In the genomic region with DNA sequence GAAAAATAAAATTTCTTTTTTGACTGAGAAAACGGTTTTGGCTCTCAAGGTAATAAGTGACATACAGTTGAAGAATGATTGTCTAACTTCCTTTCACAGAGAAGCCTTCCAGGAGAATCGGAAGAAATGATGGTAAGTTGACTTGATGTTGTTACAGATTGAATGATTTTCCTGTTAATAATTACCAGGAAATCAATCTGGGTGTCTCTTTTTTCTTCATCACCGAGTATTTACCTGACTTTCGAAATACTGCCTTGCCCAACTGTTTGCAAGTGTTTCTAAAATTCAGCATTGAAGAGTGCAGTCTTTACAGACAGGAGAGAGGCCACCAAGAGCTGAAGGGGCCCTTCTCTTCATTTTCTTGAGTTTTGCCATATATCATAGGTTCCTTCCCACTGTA, we compare ENCODE assay signal across 1 cellular context.
A peak's percentile ranks its signal among the peaks of the same experiment; 100 is the strongest.
TF ChIP-seq lines count a peak whose summit lies in the region.

No MANE protein-coding gene starts in this region.

TF ChIP-seq in HepG2, 621 proteins besides CTCF, POLR2A, EP300 and RAD21 (continued from another document and continues in another):
- no peak for TF ChIP-seq ZNF234 (CRISPR knock-in tag; conservative IDR thresholded peaks at IDR 0.05)
- no peak for TF ChIP-seq JUN (CRISPR knock-in tag; IDR thresholded peaks at IDR 0.05)
- TF ChIP-seq ZNF274 (CRISPR knock-in tag; IDR thresholded peaks at IDR 0.05): no peak
- TF ChIP-seq ZZZ3 (CRISPR knock-in tag; IDR thresholded peaks at IDR 0.05; ENCODE audit: borderline replicate concordance): no peak
- TF ChIP-seq, protein P1, sequence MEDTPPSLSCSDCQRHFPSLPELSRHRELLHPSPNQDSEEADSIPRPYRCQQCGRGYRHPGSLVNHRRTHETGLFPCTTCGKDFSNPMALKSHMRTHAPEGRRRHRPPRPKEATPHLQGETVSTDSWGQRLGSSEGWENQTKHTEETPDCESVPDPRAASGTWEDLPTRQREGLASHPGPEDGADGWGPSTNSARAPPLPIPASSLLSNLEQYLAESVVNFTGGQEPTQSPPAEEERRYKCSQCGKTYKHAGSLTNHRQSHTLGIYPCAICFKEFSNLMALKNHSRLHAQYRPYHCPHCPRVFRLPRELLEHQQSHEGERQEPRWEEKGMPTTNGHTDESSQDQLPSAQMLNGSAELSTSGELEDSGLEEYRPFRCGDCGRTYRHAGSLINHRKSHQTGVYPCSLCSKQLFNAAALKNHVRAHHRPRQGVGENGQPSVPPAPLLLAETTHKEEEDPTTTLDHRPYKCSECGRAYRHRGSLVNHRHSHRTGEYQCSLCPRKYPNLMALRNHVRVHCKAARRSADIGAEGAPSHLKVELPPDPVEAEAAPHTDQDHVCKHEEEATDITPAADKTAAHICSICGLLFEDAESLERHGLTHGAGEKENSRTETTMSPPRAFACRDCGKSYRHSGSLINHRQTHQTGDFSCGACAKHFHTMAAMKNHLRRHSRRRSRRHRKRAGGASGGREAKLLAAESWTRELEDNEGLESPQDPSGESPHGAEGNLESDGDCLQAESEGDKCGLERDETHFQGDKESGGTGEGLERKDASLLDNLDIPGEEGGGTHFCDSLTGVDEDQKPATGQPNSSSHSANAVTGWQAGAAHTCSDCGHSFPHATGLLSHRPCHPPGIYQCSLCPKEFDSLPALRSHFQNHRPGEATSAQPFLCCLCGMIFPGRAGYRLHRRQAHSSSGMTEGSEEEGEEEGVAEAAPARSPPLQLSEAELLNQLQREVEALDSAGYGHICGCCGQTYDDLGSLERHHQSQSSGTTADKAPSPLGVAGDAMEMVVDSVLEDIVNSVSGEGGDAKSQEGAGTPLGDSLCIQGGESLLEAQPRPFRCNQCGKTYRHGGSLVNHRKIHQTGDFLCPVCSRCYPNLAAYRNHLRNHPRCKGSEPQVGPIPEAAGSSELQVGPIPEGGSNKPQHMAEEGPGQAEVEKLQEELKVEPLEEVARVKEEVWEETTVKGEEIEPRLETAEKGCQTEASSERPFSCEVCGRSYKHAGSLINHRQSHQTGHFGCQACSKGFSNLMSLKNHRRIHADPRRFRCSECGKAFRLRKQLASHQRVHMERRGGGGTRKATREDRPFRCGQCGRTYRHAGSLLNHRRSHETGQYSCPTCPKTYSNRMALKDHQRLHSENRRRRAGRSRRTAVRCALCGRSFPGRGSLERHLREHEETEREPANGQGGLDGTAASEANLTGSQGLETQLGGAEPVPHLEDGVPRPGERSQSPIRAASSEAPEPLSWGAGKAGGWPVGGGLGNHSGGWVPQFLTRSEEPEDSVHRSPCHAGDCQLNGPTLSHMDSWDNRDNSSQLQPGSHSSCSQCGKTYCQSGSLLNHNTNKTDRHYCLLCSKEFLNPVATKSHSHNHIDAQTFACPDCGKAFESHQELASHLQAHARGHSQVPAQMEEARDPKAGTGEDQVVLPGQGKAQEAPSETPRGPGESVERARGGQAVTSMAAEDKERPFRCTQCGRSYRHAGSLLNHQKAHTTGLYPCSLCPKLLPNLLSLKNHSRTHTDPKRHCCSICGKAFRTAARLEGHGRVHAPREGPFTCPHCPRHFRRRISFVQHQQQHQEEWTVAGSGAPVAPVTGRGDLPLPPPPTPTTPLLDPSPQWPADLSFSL (CRISPR knock-in tag; IDR thresholded peaks at IDR 0.05): no peak
- TF ChIP-seq ZNF335 (CRISPR knock-in tag; IDR thresholded peaks at IDR 0.05): no peak
- TF ChIP-seq ZNF296 (CRISPR knock-in tag; conservative IDR thresholded peaks at IDR 0.05): no peak
- TF ChIP-seq CAMTA2 (CRISPR knock-in tag; IDR thresholded peaks at IDR 0.05; ENCODE audit: borderline replicate concordance): no peak
- TF ChIP-seq, protein P2, sequence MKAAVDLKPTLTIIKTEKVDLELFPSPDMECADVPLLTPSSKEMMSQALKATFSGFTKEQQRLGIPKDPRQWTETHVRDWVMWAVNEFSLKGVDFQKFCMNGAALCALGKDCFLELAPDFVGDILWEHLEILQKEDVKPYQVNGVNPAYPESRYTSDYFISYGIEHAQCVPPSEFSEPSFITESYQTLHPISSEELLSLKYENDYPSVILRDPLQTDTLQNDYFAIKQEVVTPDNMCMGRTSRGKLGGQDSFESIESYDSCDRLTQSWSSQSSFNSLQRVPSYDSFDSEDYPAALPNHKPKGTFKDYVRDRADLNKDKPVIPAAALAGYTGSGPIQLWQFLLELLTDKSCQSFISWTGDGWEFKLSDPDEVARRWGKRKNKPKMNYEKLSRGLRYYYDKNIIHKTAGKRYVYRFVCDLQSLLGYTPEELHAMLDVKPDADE (CRISPR knock-in tag; IDR thresholded peaks at IDR 0.05): no peak
- TF ChIP-seq, protein P3, sequence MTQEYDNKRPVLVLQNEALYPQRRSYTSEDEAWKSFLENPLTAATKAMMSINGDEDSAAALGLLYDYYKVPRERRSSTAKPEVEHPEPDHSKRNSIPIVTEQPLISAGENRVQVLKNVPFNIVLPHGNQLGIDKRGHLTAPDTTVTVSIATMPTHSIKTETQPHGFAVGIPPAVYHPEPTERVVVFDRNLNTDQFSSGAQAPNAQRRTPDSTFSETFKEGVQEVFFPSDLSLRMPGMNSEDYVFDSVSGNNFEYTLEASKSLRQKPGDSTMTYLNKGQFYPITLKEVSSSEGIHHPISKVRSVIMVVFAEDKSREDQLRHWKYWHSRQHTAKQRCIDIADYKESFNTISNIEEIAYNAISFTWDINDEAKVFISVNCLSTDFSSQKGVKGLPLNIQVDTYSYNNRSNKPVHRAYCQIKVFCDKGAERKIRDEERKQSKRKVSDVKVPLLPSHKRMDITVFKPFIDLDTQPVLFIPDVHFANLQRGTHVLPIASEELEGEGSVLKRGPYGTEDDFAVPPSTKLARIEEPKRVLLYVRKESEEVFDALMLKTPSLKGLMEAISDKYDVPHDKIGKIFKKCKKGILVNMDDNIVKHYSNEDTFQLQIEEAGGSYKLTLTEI (CRISPR knock-in tag; conservative IDR thresholded peaks at IDR 0.05): no peak
- no peak for TF ChIP-seq NRL (CRISPR knock-in tag; IDR thresholded peaks at IDR 0.05; ENCODE audit: borderline replicate concordance)
- TF ChIP-seq NFIB (CRISPR knock-in tag; IDR thresholded peaks at IDR 0.05; ENCODE audit: borderline replicate concordance): no peak
- TF ChIP-seq, protein P4, sequence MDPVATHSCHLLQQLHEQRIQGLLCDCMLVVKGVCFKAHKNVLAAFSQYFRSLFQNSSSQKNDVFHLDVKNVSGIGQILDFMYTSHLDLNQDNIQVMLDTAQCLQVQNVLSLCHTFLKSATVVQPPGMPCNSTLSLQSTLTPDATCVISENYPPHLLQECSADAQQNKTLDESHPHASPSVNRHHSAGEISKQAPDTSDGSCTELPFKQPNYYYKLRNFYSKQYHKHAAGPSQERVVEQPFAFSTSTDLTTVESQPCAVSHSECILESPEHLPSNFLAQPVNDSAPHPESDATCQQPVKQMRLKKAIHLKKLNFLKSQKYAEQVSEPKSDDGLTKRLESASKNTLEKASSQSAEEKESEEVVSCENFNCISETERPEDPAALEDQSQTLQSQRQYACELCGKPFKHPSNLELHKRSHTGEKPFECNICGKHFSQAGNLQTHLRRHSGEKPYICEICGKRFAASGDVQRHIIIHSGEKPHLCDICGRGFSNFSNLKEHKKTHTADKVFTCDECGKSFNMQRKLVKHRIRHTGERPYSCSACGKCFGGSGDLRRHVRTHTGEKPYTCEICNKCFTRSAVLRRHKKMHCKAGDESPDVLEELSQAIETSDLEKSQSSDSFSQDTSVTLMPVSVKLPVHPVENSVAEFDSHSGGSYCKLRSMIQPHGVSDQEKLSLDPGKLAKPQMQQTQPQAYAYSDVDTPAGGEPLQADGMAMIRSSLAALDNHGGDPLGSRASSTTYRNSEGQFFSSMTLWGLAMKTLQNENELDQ (CRISPR knock-in tag; IDR thresholded peaks at IDR 0.05; ENCODE audit: borderline replicate concordance): no peak
- no peak; the same call in 1 of the 2 replicates for TF ChIP-seq ZNF761 (CRISPR knock-in tag; conservative IDR thresholded peaks at IDR 0.05)
- no peak for TF ChIP-seq ZNF772 (CRISPR knock-in tag; IDR thresholded peaks at IDR 0.05)
- TF ChIP-seq RBM22 (optimal IDR thresholded peaks at IDR 0.05; ENCODE audit: low read length): no peak
- no peak for TF ChIP-seq ATF7-NPFF (CRISPR knock-in tag; IDR thresholded peaks at IDR 0.05; ENCODE audit: low read depth)
- TF ChIP-seq, protein P5, sequence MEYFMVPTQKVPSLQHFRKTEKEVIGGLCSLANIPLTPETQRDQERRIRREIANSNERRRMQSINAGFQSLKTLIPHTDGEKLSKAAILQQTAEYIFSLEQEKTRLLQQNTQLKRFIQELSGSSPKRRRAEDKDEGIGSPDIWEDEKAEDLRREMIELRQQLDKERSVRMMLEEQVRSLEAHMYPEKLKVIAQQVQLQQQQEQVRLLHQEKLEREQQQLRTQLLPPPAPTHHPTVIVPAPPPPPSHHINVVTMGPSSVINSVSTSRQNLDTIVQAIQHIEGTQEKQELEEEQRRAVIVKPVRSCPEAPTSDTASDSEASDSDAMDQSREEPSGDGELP (IDR thresholded peaks at IDR 0.05; ENCODE audit: borderline replicate concordance, low read depth): no peak
- TF ChIP-seq CHCHD3 (CRISPR knock-in tag; IDR thresholded peaks at IDR 0.05): no peak
- peak; percentile 21; the same call in 1 of the 2 replicates for TF ChIP-seq ZMYM4 (CRISPR knock-in tag; IDR thresholded peaks at IDR 0.05)
- TF ChIP-seq, protein P6, sequence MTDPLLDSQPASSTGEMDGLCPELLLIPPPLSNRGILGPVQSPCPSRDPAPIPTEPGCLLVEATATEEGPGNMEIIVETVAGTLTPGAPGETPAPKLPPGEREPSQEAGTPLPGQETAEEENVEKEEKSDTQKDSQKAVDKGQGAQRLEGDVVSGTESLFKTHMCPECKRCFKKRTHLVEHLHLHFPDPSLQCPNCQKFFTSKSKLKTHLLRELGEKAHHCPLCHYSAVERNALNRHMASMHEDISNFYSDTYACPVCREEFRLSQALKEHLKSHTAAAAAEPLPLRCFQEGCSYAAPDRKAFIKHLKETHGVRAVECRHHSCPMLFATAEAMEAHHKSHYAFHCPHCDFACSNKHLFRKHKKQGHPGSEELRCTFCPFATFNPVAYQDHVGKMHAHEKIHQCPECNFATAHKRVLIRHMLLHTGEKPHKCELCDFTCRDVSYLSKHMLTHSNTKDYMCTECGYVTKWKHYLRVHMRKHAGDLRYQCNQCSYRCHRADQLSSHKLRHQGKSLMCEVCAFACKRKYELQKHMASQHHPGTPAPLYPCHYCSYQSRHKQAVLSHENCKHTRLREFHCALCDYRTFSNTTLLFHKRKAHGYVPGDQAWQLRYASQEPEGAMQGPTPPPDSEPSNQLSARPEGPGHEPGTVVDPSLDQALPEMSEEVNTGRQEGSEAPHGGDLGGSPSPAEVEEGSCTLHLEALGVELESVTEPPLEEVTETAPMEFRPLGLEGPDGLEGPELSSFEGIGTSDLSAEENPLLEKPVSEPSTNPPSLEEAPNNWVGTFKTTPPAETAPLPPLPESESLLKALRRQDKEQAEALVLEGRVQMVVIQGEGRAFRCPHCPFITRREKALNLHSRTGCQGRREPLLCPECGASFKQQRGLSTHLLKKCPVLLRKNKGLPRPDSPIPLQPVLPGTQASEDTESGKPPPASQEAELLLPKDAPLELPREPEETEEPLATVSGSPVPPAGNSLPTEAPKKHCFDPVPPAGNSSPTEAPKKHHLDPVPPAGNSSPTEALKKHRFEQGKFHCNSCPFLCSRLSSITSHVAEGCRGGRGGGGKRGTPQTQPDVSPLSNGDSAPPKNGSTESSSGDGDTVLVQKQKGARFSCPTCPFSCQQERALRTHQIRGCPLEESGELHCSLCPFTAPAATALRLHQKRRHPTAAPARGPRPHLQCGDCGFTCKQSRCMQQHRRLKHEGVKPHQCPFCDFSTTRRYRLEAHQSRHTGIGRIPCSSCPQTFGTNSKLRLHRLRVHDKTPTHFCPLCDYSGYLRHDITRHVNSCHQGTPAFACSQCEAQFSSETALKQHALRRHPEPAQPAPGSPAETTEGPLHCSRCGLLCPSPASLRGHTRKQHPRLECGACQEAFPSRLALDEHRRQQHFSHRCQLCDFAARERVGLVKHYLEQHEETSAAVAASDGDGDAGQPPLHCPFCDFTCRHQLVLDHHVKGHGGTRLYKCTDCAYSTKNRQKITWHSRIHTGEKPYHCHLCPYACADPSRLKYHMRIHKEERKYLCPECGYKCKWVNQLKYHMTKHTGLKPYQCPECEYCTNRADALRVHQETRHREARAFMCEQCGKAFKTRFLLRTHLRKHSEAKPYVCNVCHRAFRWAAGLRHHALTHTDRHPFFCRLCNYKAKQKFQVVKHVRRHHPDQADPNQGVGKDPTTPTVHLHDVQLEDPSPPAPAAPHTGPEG (CRISPR knock-in tag; IDR thresholded peaks at IDR 0.05): no peak
- peak; percentile 57; the same call in 1 of the 2 replicates for TF ChIP-seq ZNF878 (CRISPR knock-in tag; IDR thresholded peaks at IDR 0.05)
- TF ChIP-seq FOXJ3 (CRISPR knock-in tag; IDR thresholded peaks at IDR 0.05; ENCODE audit: borderline replicate concordance): peak; percentile 98
- no peak for TF ChIP-seq NAIF1 (CRISPR knock-in tag; IDR thresholded peaks at IDR 0.05; ENCODE audit: borderline replicate concordance)
- TF ChIP-seq SAP130 (CRISPR knock-in tag; IDR thresholded peaks at IDR 0.05; ENCODE audit: low read depth): peak; percentile 72
- TF ChIP-seq FOXA3 (CRISPR knock-in tag; IDR thresholded peaks at IDR 0.05): peak; percentile 97
- TF ChIP-seq ZFX (CRISPR knock-in tag; IDR thresholded peaks at IDR 0.05; ENCODE audit: low read depth): no peak
- TF ChIP-seq, protein P7, sequence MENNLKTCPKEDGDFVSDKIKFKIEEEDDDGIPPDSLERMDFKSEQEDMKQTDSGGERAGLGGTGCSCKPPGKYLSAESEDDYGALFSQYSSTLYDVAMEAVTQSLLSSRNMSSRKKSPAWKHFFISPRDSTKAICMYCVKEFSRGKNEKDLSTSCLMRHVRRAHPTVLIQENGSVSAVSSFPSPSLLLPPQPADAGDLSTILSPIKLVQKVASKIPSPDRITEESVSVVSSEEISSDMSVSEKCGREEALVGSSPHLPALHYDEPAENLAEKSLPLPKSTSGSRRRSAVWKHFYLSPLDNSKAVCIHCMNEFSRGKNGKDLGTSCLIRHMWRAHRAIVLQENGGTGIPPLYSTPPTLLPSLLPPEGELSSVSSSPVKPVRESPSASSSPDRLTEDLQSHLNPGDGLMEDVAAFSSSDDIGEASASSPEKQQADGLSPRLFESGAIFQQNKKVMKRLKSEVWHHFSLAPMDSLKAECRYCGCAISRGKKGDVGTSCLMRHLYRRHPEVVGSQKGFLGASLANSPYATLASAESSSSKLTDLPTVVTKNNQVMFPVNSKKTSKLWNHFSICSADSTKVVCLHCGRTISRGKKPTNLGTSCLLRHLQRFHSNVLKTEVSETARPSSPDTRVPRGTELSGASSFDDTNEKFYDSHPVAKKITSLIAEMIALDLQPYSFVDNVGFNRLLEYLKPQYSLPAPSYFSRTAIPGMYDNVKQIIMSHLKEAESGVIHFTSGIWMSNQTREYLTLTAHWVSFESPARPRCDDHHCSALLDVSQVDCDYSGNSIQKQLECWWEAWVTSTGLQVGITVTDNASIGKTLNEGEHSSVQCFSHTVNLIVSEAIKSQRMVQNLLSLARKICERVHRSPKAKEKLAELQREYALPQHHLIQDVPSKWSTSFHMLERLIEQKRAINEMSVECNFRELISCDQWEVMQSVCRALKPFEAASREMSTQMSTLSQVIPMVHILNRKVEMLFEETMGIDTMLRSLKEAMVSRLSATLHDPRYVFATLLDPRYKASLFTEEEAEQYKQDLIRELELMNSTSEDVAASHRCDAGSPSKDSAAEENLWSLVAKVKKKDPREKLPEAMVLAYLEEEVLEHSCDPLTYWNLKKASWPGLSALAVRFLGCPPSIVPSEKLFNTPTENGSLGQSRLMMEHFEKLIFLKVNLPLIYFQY (CRISPR knock-in tag; IDR thresholded peaks at IDR 0.05; ENCODE audit: borderline replicate concordance): no peak
- no peak for TF ChIP-seq HIVEP1 (CRISPR knock-in tag; IDR thresholded peaks at IDR 0.05)
- TF ChIP-seq SNAI1 (CRISPR knock-in tag; IDR thresholded peaks at IDR 0.05; ENCODE audit: borderline replicate concordance): no peak
- TF ChIP-seq MXD4 (CRISPR knock-in tag; IDR thresholded peaks at IDR 0.05): no peak
- TF ChIP-seq HDAC2 (CRISPR knock-in tag; IDR thresholded peaks at IDR 0.05): peak; percentile 84; the same call in 1 of the 2 replicates
- TF ChIP-seq HES4 (CRISPR knock-in tag; IDR thresholded peaks at IDR 0.05; ENCODE audit: borderline replicate concordance): no peak
- no peak for TF ChIP-seq MZF1 (CRISPR knock-in tag; IDR thresholded peaks at IDR 0.05; ENCODE audit: borderline replicate concordance)
- no peak for TF ChIP-seq NFYB (CRISPR knock-in tag; IDR thresholded peaks at IDR 0.05)
